In the genomic region with DNA sequence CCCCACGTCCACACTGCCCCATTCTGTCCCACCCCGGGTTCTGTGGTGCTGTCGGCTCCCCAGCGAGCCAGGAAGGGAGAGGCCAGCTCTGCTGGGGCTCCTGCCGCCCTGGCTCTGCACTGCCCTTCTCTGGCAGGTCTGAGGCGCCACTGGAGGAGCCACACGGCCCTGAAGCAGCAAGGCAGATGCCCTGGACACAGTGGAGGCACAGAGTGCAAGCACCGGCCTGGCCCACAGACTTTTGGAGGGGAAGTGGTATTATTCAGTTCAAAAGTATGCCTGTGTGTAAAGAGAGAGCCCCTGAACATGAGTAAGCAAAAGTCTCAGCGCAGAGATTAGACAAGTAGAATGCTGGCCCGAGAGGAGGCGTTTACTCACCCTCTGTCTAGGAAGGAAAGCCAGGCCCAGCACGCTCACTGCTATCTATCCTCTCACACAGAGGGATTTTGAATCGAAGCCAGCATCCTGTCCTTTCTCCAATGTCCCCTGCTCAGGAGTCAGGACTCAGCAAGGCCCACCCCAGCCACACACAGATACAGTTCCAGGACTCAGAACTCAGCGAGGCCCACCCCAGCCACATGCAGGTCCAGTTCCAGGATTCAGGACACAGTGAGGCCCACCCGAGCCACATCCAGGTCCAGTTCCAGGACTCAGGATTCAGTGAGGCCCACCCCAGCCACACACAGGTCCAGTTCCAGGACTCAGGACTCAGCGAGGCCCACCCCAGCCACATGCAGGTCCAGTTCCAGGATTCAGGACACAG, we compare ENCODE assay signal across 8 cellular contexts.
DNase-seq lines count a peak whose midpoint lies in the region; ATAC-seq and TF ChIP-seq lines count a peak whose summit lies in the region.

No MANE protein-coding gene starts in this region.

- intact Hi-C loops in left ventricle myocardium inferior (cut with micrococcal nuclease): no loop called here

- no peaks in the 10 kb centered on the region for H3K36me3 ChIP-seq in left ventricle myocardium inferior

- peak; percentile 17 for TF ChIP-seq CTCF in left ventricle myocardium inferior (IDR thresholded peaks at IDR 0.05; ENCODE audit: borderline replicate concordance)

- H3K27me3 ChIP-seq in left ventricle myocardium inferior (ENCODE audit: low read depth): no peaks in the 10 kb centered on the region

- H3K27ac ChIP-seq in adipose tissue (ENCODE audit: low read depth, low read length) (peak overlapping the region; percentile 6), left ventricle myocardium inferior (replicated peaks) (peak overlapping the region; percentile 82)

- DNase-seq in HCEC 1CT: peak; percentile 100
- peak; percentile 57 for DNase-seq in left ventricle myocardium inferior
- DNase-seq in smooth muscle cell of the brain vasculature (ENCODE audit: low read depth, low spot score): peak; percentile 78
- no peak for DNase-seq in GF-D8 (lab: John Stamatoyannopoulos, UW)
- DNase-seq in NCI-H345 (lab: John Stamatoyannopoulos, UW): no peak
- no peak for DNase-seq in UCSD-AML1 (lab: John Stamatoyannopoulos, UW; ENCODE audit: unreplicated experiment)

- H3K4me1 ChIP-seq in left ventricle myocardium inferior: peaks cover 60% of the 10 kb centered on the region

- no peak overlapping the region for H3K4me3 ChIP-seq in left ventricle myocardium inferior

- H3K9me3 ChIP-seq in left ventricle myocardium inferior (replicated peaks): peaks cover 6% of the 10 kb centered on the region

- 58 to 72% (median 66%) methylated on average over 16 of the region's 16 CpGs for WGBS in adipose tissue, 3 donors

- no peak for ATAC-seq in HG03097 (IDR thresholded peaks at IDR 0.05; ENCODE audit: low FRiP score, unreplicated experiment)

Comparison
In these comparisons a context has a peak if more than half of its experiments do, and no peak if none do; other contexts are left out.
1. DNase-seq: peak in HCEC 1CT (single experiment), left ventricle myocardium inferior (single experiment) and smooth muscle cell of the brain vasculature (single experiment); none in GF-D8 (single experiment), NCI-H345 (single experiment) and UCSD-AML1 (single experiment).